Comparison of ENCODE assay signal across 8 cellular contexts in the genomic region with DNA sequence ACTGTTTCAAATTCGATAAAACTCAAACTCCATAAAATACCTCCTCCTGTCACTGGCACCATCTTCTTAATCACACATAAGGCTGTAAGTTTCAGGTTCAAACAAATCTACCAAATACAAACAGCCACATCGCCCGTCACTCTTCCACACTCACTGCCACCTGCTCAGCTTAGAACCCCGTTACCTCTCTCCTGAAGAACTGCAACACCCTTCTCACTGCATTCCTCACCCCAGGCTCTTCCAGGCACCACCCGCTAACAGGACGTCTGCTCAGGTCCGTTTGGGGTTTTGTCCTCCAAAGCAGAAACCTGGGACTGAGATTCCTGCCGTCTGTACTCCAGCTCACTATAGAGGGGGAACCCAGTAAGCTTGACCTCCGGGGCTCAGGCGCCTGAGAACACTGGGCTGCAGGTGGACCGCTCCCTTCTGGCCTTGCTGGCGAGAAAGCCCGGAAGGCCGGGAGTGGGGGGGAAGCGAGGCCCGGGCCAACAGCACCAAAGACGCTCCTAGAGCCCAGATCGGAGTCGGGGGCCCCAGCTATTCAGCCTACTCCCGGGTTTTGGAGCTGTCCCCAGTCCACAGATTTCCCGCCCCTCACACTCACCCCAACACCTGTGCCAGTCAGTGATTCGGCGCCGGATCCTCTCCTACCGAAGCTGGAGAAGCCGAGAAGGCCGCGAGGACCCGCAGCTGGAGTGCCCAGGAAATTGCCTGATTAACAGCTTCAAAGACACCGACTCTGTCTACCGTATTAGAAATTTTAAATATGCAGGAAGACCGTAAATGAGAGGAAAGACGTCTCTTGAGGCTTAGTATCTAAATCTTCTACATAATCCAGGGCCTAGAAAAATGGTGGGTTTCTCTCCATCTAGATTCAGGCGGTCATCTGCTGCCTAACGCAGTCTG. TPM values are rescaled to one million over a fixed set of nuclear protein-coding genes. Genes with fewer than 3 reads are reported as not detected.
DNase-seq lines count a peak whose midpoint lies in the region; ATAC-seq lines count a peak whose summit lies in the region.

A gene with protein sequence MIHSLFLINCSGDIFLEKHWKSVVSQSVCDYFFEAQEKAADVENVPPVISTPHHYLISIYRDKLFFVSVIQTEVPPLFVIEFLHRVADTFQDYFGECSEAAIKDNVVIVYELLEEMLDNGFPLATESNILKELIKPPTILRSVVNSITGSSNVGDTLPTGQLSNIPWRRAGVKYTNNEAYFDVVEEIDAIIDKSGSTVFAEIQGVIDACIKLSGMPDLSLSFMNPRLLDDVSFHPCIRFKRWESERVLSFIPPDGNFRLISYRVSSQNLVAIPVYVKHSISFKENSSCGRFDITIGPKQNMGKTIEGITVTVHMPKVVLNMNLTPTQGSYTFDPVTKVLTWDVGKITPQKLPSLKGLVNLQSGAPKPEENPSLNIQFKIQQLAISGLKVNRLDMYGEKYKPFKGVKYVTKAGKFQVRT (minus strand): TSS at position 678 of the 906 bp plus-strand sequence. CDS start 12,449 bp downstream, outside the sequence.

- peak; percentile 37 for ATAC-seq in GM21619 (IDR thresholded peaks at IDR 0.05; ENCODE audit: unreplicated experiment)

- H3K27ac ChIP-seq in skin epidermis, result peak within 1 kb of the TSS; percentile 24 to 98 (median 91)

- peak within 1 kb of the TSS; percentile 83 for H3K4me3 ChIP-seq in Jurkat, Clone E6-1 (ENCODE audit: low read length)
- H3K4me3 ChIP-seq in iPS-11a (ENCODE audit: low read depth, low read length) (peak within 1 kb of the TSS; percentile 99), skin epidermis (peak within 1 kb of the TSS; percentile 72 to 99 (median 89))

- DNase-seq in GDM1 (lab: John Stamatoyannopoulos, UW) (peak; percentile 88), T-helper 2 cell (peak in 4 of 5 experiments; percentile 34 to 82 (median 66)), anterior cingulate cortex (lab: John Stamatoyannopoulos, UW) (peak; percentile 38 to 92 (median 82)), SK-N-DZ (ENCODE audit: low spot score) (no peak)
- DNase-seq in Jurkat, Clone E6-1 (ENCODE audit: low read depth, low spot score), result peak; percentile 72

RNA-seq across cellular contexts. Expression of the gene that starts here (rescaled TPM):
- polyA plus RNA-seq in Jurkat, Clone E6-1 (2012; ENCODE audit: insufficient read depth, insufficient read length), result 41.1 TPM
- 39.2 and 40.3 TPM in 2 replicates for polyA plus RNA-seq in SK-N-DZ (2014; cell fraction: cytosol; rRNA removed)
- 11.9 and 17.6 TPM in 2 replicates for polyA plus RNA-seq in SK-N-DZ (2014; cell fraction: nucleus; rRNA removed)
